8 cellular contexts compared by ENCODE assay signal in genomic region chr19:35140898-35141626, GRCh38. TPM values are rescaled to one million over a fixed set of nuclear protein-coding genes. Genes with fewer than 3 reads are reported as not detected.
A peak's percentile ranks its signal among the peaks of the same experiment; 100 is the strongest.
DNase-seq lines count a peak whose midpoint lies in the region; ATAC-seq, FAIRE-seq and TF ChIP-seq lines count a peak whose summit lies in the region.

No MANE protein-coding gene starts in this region.

- peak overlapping the region; percentile 58 for H3K4me3 Mint-ChIP-seq in dendritic cell treated with granulocyte-macrophage colony-stimulating factor and Interleukin-4, amounts not matched to agents 40 ng/mL and 50 ng/mL, for 4 days

- ATAC-seq in HG02759 (IDR thresholded peaks at IDR 0.05; ENCODE audit: unreplicated experiment), result peak; percentile 71
- peak; percentile 37 for ATAC-seq in HepG2
- ATAC-seq in HG03439 (IDR thresholded peaks at IDR 0.05; ENCODE audit: unreplicated experiment), result no peak

- H3K4me2 ChIP-seq in HepG2 (ENCODE audit: low read depth, low read length), result peak overlapping the region; percentile 100

- CTCF ChIA-PET in HepG2 (lab: Yijun Ruan, JAX; ENCODE audit: low intra/inter-chr PET ratio, low total read pairs), result interaction anchor here (1.3 kb wide), 1 partner anchor 75 kb away, joined by 4 read pairs; no protein-coding TSS in a partner anchor

- peak overlapping the region; percentile 26; the same call in 1 of the 2 replicates for H3K9ac ChIP-seq in HepG2 (ENCODE audit: insufficient read depth, low read depth, low read length)

- no peaks in the 10 kb centered on the region for H4K20me1 ChIP-seq in HepG2 (ENCODE audit: insufficient read depth, low read length)

- H3K4me3 ChIP-seq in HepG2 (replicated peaks in 1 of 3; ENCODE audit: insufficient read depth in 1 of 3, low read depth in 2 of 3, low read length in 3 of 3), result peak overlapping the region in 2 of 3 experiments; percentile 34 to 81; a peak in 2 of 6 replicates

- TF ChIP-seq POLR2A in HepG2 (IDR thresholded peaks at IDR 0.05; ENCODE audit: insufficient read depth in 1 of 2, low read depth in 2 of 2, low read length in 2 of 2), result peak in 1 of 2 experiments; percentile 55; a peak in 1 of 4 replicates

- no peak overlapping the region for H2AFZ ChIP-seq in HepG2 (ENCODE audit: low read length)

- no peaks in the 10 kb centered on the region; a peak in 1 of 5 replicates for H3K27me3 ChIP-seq in HepG2 (ENCODE audit: control insufficient read depth in 1 of 2, insufficient read depth in 2 of 2, low read length in 2 of 2)

- WGBS in HepG2 (ENCODE audit: low lambda C conversion rate), result 36% methylated on average over 29 of the region's 36 CpGs

- TF ChIP-seq RAD21 in HepG2 (CRISPR knock-in tag; IDR thresholded peaks at IDR 0.05), result peak; percentile 44; the same call in 1 of the 2 replicates

- no peaks in the 10 kb centered on the region for H3K36me3 Mint-ChIP-seq in dendritic cell treated with granulocyte-macrophage colony-stimulating factor and Interleukin-4, amounts not matched to agents 40 ng/mL and 50 ng/mL, for 4 days (ENCODE audit: low read depth)

- H3K9me3 Mint-ChIP-seq in dendritic cell treated with granulocyte-macrophage colony-stimulating factor and Interleukin-4, amounts not matched to agents 40 ng/mL and 50 ng/mL, for 4 days, result no peaks in the 10 kb centered on the region

- no TSS peak for BruUV-seq in HepG2 (replicated peaks; lab: Mats Ljungman, UMichigan)

- H3K27me3 Mint-ChIP-seq in dendritic cell treated with granulocyte-macrophage colony-stimulating factor and Interleukin-4, amounts not matched to agents 40 ng/mL and 50 ng/mL, for 4 days, result peaks cover 66% of the 10 kb centered on the region

- no peaks in the 10 kb centered on the region for H3K79me2 ChIP-seq in HepG2 (ENCODE audit: insufficient read depth, low read length)

- DNase-seq in EH (ENCODE audit: low read depth) (peak; percentile 95), NCI-H526 treated with DMSO at 0.1 percent for 48 hours (lab: John Stamatoyannopoulos, UW) (peak; percentile 92), HepG2 (ENCODE audit: low spot score) (peak; percentile 38)
- DNase-seq in activated CD4-positive, alpha-beta T cell treated with anti-CD3 and anti-CD28 coated beads, Interleukin-2, amount 50 U/mL, for 48 hours, result peak; percentile 97 to 98
- peak; percentile 98 to 99 for DNase-seq in stimulated activated CD4-positive, alpha-beta T cell treated with anti-CD3 and anti-CD28 coated beads, Interleukin-2, amount 100 ng/mL, for 48 hours

- peak overlapping the region; percentile 61 for H3K27ac Mint-ChIP-seq in dendritic cell treated with granulocyte-macrophage colony-stimulating factor and Interleukin-4, amounts not matched to agents 40 ng/mL and 50 ng/mL, for 4 days

- peaks cover 45% of the 10 kb centered on the region for H3K4me1 Mint-ChIP-seq in dendritic cell treated with granulocyte-macrophage colony-stimulating factor and Interleukin-4, amounts not matched to agents 40 ng/mL and 50 ng/mL, for 4 days (ENCODE audit: low read depth)

- peaks cover 48% of the 10 kb centered on the region for H3K4me1 ChIP-seq in HepG2 (ENCODE audit: insufficient read depth, low read length)

- H3K36me3 ChIP-seq in HepG2 (replicated peaks in 1 of 2; ENCODE audit: control insufficient read depth in 1 of 2, insufficient read depth in 2 of 2, low read length in 2 of 2), result no peaks in the 10 kb centered on the region

- FAIRE-seq in HepG2 (lab: Jason Lieb, UNC), result no peak

- TF ChIP-seq CTCF in HepG2 (CRISPR knock-in tag; IDR thresholded peaks at IDR 0.05), result peak; percentile 75

- POLR2A ChIA-PET in HepG2 (lab: Yijun Ruan, JAX), result interaction anchor here (0.8 kb wide), 1 partner anchor 235 kb away, joined by 3 read pairs; no protein-coding TSS in a partner anchor

- no peak overlapping the region for H3K27ac ChIP-seq in HepG2 (ENCODE audit: extremely low read length, insufficient read depth, low read length)

- intact Hi-C loops in dendritic cell treated with granulocyte-macrophage colony-stimulating factor and Interleukin-4, amounts not matched to agents 40 ng/mL and 50 ng/mL, for 4 days (cut with micrococcal nuclease), result no loop called here
- intact Hi-C loops in HepG2 (cut with micrococcal nuclease; ENCODE audit: unreplicated experiment), result no loop called here

- no peaks in the 10 kb centered on the region for H3K9me3 ChIP-seq in HepG2 (ENCODE audit: low read length)

- TF ChIP-seq EP300 in HepG2 (IDR thresholded peaks at IDR 0.05; ENCODE audit: low read depth in 2 of 2, low read length in 2 of 2) (no peak), HepG2 (CRISPR knock-in tag; IDR thresholded peaks at IDR 0.05; ENCODE audit: borderline replicate concordance) (no peak)

- in situ Hi-C loops in HepG2 (cut with HindIII; ENCODE audit: extremely low pct_ligation_motif_present, low pct_unique_long_range_greater_than_20kb), result no loop called here

RNA-seq across cellular contexts. Expression of gene FXYD7, which starts 2.0 kb away (rescaled TPM):
- not detected in 2 replicates for total RNA-seq in HepG2 (2016; rRNA removed; fragmentation: Illumina TruSeq; extraction: Trizol)
- not detected in 2 replicates for total RNA-seq in HepG2 (2016; cell fraction: cytosol; rRNA removed; fragmentation: Illumina TruSeq; extraction: Trizol; ENCODE audit: low read depth)
- not detected in 2 replicates for total RNA-seq in HepG2 (2016; cell fraction: insoluble cytoplasmic fraction; rRNA removed; fragmentation: Illumina TruSeq; extraction: Trizol)
- total RNA-seq in HepG2 (2016; cell fraction: membrane; rRNA removed; fragmentation: Illumina TruSeq; extraction: Trizol), result not detected in 2 replicates
- not detected in 2 replicates for total RNA-seq in HepG2 (2016; cell fraction: nucleus; rRNA removed; fragmentation: Illumina TruSeq; extraction: Trizol)
- polyA plus RNA-seq in HepG2 (2011; rRNA removed), result 0.17 and 0.55 TPM in 2 replicates
- not detected in 2 replicates for polyA plus RNA-seq in HepG2 (2011; cell fraction: cytosol; rRNA removed)
- 2.3 and 3.0 TPM in 2 replicates for polyA plus RNA-seq in HepG2 (2011; cell fraction: nucleus; rRNA removed)
- polyA plus RNA-seq in HepG2 (2012), result 0.40 and 0.55 TPM in 2 replicates
- not detected in 2 replicates for polyA plus RNA-seq in HepG2 (2016; cell fraction: cytosol; fragmentation: Illumina TruSeq; extraction: Trizol; ENCODE audit: low read depth)
- polyA plus RNA-seq in HepG2 (2016; cell fraction: insoluble cytoplasmic fraction; fragmentation: Illumina TruSeq; extraction: Trizol; ENCODE audit: low read depth), result not detected in 2 replicates
- polyA plus RNA-seq in HepG2 (2016; cell fraction: membrane; fragmentation: Illumina TruSeq; extraction: Trizol; ENCODE audit: low read depth), result not detected in 2 replicates
- not detected in 2 replicates for polyA plus RNA-seq in HepG2 (2016; cell fraction: nucleus; fragmentation: Illumina TruSeq; extraction: Trizol; ENCODE audit: insufficient read depth, low read depth)
- polyA minus RNA-seq in HepG2 (2011; rRNA and poly(A)+ RNA removed; ENCODE audit: low replicate concordance), result 1.1 TPM in 1 of 2 replicates, not detected in the other
- polyA minus RNA-seq in HepG2 (2011; cell fraction: cytosol; rRNA and poly(A)+ RNA removed), result not detected in 2 replicates
- polyA minus RNA-seq in HepG2 (2011; cell fraction: nucleus; rRNA and poly(A)+ RNA removed), result not detected in 2 replicates

RNA-seq across cellular contexts. Expression of gene FXYD1, which starts 2.4 kb away (rescaled TPM):
- not detected in 2 replicates for total RNA-seq in HepG2 (2016; rRNA removed; fragmentation: Illumina TruSeq; extraction: Trizol)
- 0.81 TPM in 1 of 2 replicates, not detected in the other for total RNA-seq in HepG2 (2016; cell fraction: cytosol; rRNA removed; fragmentation: Illumina TruSeq; extraction: Trizol; ENCODE audit: low read depth)
- total RNA-seq in HepG2 (2016; cell fraction: insoluble cytoplasmic fraction; rRNA removed; fragmentation: Illumina TruSeq; extraction: Trizol), result not detected in 2 replicates
- total RNA-seq in HepG2 (2016; cell fraction: membrane; rRNA removed; fragmentation: Illumina TruSeq; extraction: Trizol), result 0.83 and 1.4 TPM in 2 replicates
- not detected in 2 replicates for total RNA-seq in HepG2 (2016; cell fraction: nucleus; rRNA removed; fragmentation: Illumina TruSeq; extraction: Trizol)
- polyA plus RNA-seq in HepG2 (2011; rRNA removed), result 27.0 and 31.2 TPM in 2 replicates
- 20.2 and 28.4 TPM in 2 replicates for polyA plus RNA-seq in HepG2 (2011; cell fraction: cytosol; rRNA removed)
- 60.9 and 88.5 TPM in 2 replicates for polyA plus RNA-seq in HepG2 (2011; cell fraction: nucleus; rRNA removed)
- polyA plus RNA-seq in HepG2 (2012), result 49.0 and 114 TPM in 2 replicates
- 1.3 and 2.3 TPM in 2 replicates for polyA plus RNA-seq in HepG2 (2016; cell fraction: cytosol; fragmentation: Illumina TruSeq; extraction: Trizol; ENCODE audit: low read depth)
- polyA plus RNA-seq in HepG2 (2016; cell fraction: insoluble cytoplasmic fraction; fragmentation: Illumina TruSeq; extraction: Trizol; ENCODE audit: low read depth), result 1.1 and 1.5 TPM in 2 replicates
- 0.93 and 1.2 TPM in 2 replicates for polyA plus RNA-seq in HepG2 (2016; cell fraction: membrane; fragmentation: Illumina TruSeq; extraction: Trizol; ENCODE audit: low read depth)
- 1.4 and 1.7 TPM in 2 replicates for polyA plus RNA-seq in HepG2 (2016; cell fraction: nucleus; fragmentation: Illumina TruSeq; extraction: Trizol; ENCODE audit: insufficient read depth, low read depth)
- 11.9 TPM in 1 of 2 replicates, not detected in the other for polyA minus RNA-seq in HepG2 (2011; rRNA and poly(A)+ RNA removed; ENCODE audit: low replicate concordance)
- 7.0 and 12.8 TPM in 2 replicates for polyA minus RNA-seq in HepG2 (2011; cell fraction: cytosol; rRNA and poly(A)+ RNA removed)
- polyA minus RNA-seq in HepG2 (2011; cell fraction: nucleus; rRNA and poly(A)+ RNA removed), result 2.5 and 4.8 TPM in 2 replicates

RNA-seq across cellular contexts. Expression of gene LGI4, which starts 6.2 kb away (rescaled TPM):
- total RNA-seq in HepG2 (2016; rRNA removed; fragmentation: Illumina TruSeq; extraction: Trizol), result not detected in 2 replicates
- not detected in 2 replicates for total RNA-seq in HepG2 (2016; cell fraction: cytosol; rRNA removed; fragmentation: Illumina TruSeq; extraction: Trizol; ENCODE audit: low read depth)
- total RNA-seq in HepG2 (2016; cell fraction: insoluble cytoplasmic fraction; rRNA removed; fragmentation: Illumina TruSeq; extraction: Trizol), result not detected in 2 replicates
- total RNA-seq in HepG2 (2016; cell fraction: membrane; rRNA removed; fragmentation: Illumina TruSeq; extraction: Trizol), result not detected in 2 replicates
- total RNA-seq in HepG2 (2016; cell fraction: nucleus; rRNA removed; fragmentation: Illumina TruSeq; extraction: Trizol), result not detected in 2 replicates
- 2.8 and 4.2 TPM in 2 replicates for polyA plus RNA-seq in HepG2 (2011; rRNA removed)
- 1.2 and 2.3 TPM in 2 replicates for polyA plus RNA-seq in HepG2 (2011; cell fraction: cytosol; rRNA removed)
- polyA plus RNA-seq in HepG2 (2011; cell fraction: nucleus; rRNA removed), result 19.3 and 20.3 TPM in 2 replicates
- polyA plus RNA-seq in HepG2 (2012), result 2.5 and 5.6 TPM in 2 replicates
- polyA plus RNA-seq in HepG2 (2016; cell fraction: cytosol; fragmentation: Illumina TruSeq; extraction: Trizol; ENCODE audit: low read depth), result not detected in 2 replicates
- not detected in 2 replicates for polyA plus RNA-seq in HepG2 (2016; cell fraction: insoluble cytoplasmic fraction; fragmentation: Illumina TruSeq; extraction: Trizol; ENCODE audit: low read depth)
- not detected in 2 replicates for polyA plus RNA-seq in HepG2 (2016; cell fraction: membrane; fragmentation: Illumina TruSeq; extraction: Trizol; ENCODE audit: low read depth)
- polyA plus RNA-seq in HepG2 (2016; cell fraction: nucleus; fragmentation: Illumina TruSeq; extraction: Trizol; ENCODE audit: insufficient read depth, low read depth), result not detected in 2 replicates
- polyA minus RNA-seq in HepG2 (2011; rRNA and poly(A)+ RNA removed; ENCODE audit: low replicate concordance), result 0.16 and 2.2 TPM in 2 replicates
- 0.59 and 0.88 TPM in 2 replicates for polyA minus RNA-seq in HepG2 (2011; cell fraction: cytosol; rRNA and poly(A)+ RNA removed)
- polyA minus RNA-seq in HepG2 (2011; cell fraction: nucleus; rRNA and poly(A)+ RNA removed), result 0.39 and 1.5 TPM in 2 replicates

RNA-seq across cellular contexts. Expression of gene FXYD5, which starts 13.5 kb away (rescaled TPM):
- not detected in 2 replicates for total RNA-seq in HepG2 (2016; rRNA removed; fragmentation: Illumina TruSeq; extraction: Trizol)
- total RNA-seq in HepG2 (2016; cell fraction: cytosol; rRNA removed; fragmentation: Illumina TruSeq; extraction: Trizol; ENCODE audit: low read depth), result not detected in 2 replicates
- total RNA-seq in HepG2 (2016; cell fraction: insoluble cytoplasmic fraction; rRNA removed; fragmentation: Illumina TruSeq; extraction: Trizol), result not detected in 2 replicates
- not detected in 2 replicates for total RNA-seq in HepG2 (2016; cell fraction: membrane; rRNA removed; fragmentation: Illumina TruSeq; extraction: Trizol)
- total RNA-seq in HepG2 (2016; cell fraction: nucleus; rRNA removed; fragmentation: Illumina TruSeq; extraction: Trizol), result not detected in 2 replicates
- 0.65 and 0.91 TPM in 2 replicates for polyA plus RNA-seq in HepG2 (2011; rRNA removed)
- 1.2 TPM in 2 replicates for polyA plus RNA-seq in HepG2 (2011; cell fraction: cytosol; rRNA removed)
- 0.64 and 1.2 TPM in 2 replicates for polyA plus RNA-seq in HepG2 (2011; cell fraction: nucleus; rRNA removed)
- polyA plus RNA-seq in HepG2 (2012), result 1.1 and 2.2 TPM in 2 replicates
- polyA plus RNA-seq in HepG2 (2016; cell fraction: cytosol; fragmentation: Illumina TruSeq; extraction: Trizol; ENCODE audit: low read depth), result 0.53 and 0.72 TPM in 2 replicates
- 0.29 TPM in 1 of 2 replicates, not detected in the other for polyA plus RNA-seq in HepG2 (2016; cell fraction: insoluble cytoplasmic fraction; fragmentation: Illumina TruSeq; extraction: Trizol; ENCODE audit: low read depth)
- 0.47 TPM in 1 of 2 replicates, not detected in the other for polyA plus RNA-seq in HepG2 (2016; cell fraction: membrane; fragmentation: Illumina TruSeq; extraction: Trizol; ENCODE audit: low read depth)
- 0.89 TPM in 1 of 2 replicates, not detected in the other for polyA plus RNA-seq in HepG2 (2016; cell fraction: nucleus; fragmentation: Illumina TruSeq; extraction: Trizol; ENCODE audit: insufficient read depth, low read depth)
- 0.60 and 172 TPM in 2 replicates for polyA minus RNA-seq in HepG2 (2011; rRNA and poly(A)+ RNA removed; ENCODE audit: low replicate concordance)
- polyA minus RNA-seq in HepG2 (2011; cell fraction: cytosol; rRNA and poly(A)+ RNA removed), result not detected in 2 replicates
- not detected in 2 replicates for polyA minus RNA-seq in HepG2 (2011; cell fraction: nucleus; rRNA and poly(A)+ RNA removed)

RNA-seq across cellular contexts. Expression of gene FXYD3, which starts 25.4 kb away (rescaled TPM):
- total RNA-seq in HepG2 (2016; rRNA removed; fragmentation: Illumina TruSeq; extraction: Trizol), result not detected in 2 replicates
- total RNA-seq in HepG2 (2016; cell fraction: cytosol; rRNA removed; fragmentation: Illumina TruSeq; extraction: Trizol; ENCODE audit: low read depth), result not detected in 2 replicates
- total RNA-seq in HepG2 (2016; cell fraction: insoluble cytoplasmic fraction; rRNA removed; fragmentation: Illumina TruSeq; extraction: Trizol), result not detected in 2 replicates
- total RNA-seq in HepG2 (2016; cell fraction: membrane; rRNA removed; fragmentation: Illumina TruSeq; extraction: Trizol), result not detected in 2 replicates
- total RNA-seq in HepG2 (2016; cell fraction: nucleus; rRNA removed; fragmentation: Illumina TruSeq; extraction: Trizol), result not detected in 2 replicates
- 4.9 and 5.5 TPM in 2 replicates for polyA plus RNA-seq in HepG2 (2011; rRNA removed)
- 2.7 and 4.0 TPM in 2 replicates for polyA plus RNA-seq in HepG2 (2011; cell fraction: cytosol; rRNA removed)
- polyA plus RNA-seq in HepG2 (2011; cell fraction: nucleus; rRNA removed), result 3.8 and 4.8 TPM in 2 replicates
- 3.1 and 5.9 TPM in 2 replicates for polyA plus RNA-seq in HepG2 (2012)
- polyA plus RNA-seq in HepG2 (2016; cell fraction: cytosol; fragmentation: Illumina TruSeq; extraction: Trizol; ENCODE audit: low read depth), result not detected in 2 replicates
- polyA plus RNA-seq in HepG2 (2016; cell fraction: insoluble cytoplasmic fraction; fragmentation: Illumina TruSeq; extraction: Trizol; ENCODE audit: low read depth), result not detected in 2 replicates
- polyA plus RNA-seq in HepG2 (2016; cell fraction: membrane; fragmentation: Illumina TruSeq; extraction: Trizol; ENCODE audit: low read depth), result not detected in 2 replicates
- polyA plus RNA-seq in HepG2 (2016; cell fraction: nucleus; fragmentation: Illumina TruSeq; extraction: Trizol; ENCODE audit: insufficient read depth, low read depth), result not detected in 2 replicates
- polyA minus RNA-seq in HepG2 (2011; rRNA and poly(A)+ RNA removed; ENCODE audit: low replicate concordance), result 1.1 and 15.3 TPM in 2 replicates
- 0.99 TPM in 1 of 2 replicates, not detected in the other for polyA minus RNA-seq in HepG2 (2011; cell fraction: cytosol; rRNA and poly(A)+ RNA removed)
- polyA minus RNA-seq in HepG2 (2011; cell fraction: nucleus; rRNA and poly(A)+ RNA removed), result 2.6 TPM in 1 of 2 replicates, not detected in the other

Comparison
In these comparisons a context has a peak if more than half of its experiments do, and no peak if none do; other contexts are left out.
1. DNase-seq: peak in every context shown above with its lines; median percentile 98 in stimulated activated CD4-positive, alpha-beta T cell treated with anti-CD3 and anti-CD28 coated beads, Interleukin-2, amount 100 ng/mL, for 48 hours; 98 in activated CD4-positive, alpha-beta T cell treated with anti-CD3 and anti-CD28 coated beads, Interleukin-2, amount 50 U/mL, for 48 hours; 95 in EH; 92 in NCI-H526 treated with DMSO at 0.1 percent for 48 hours; 38 in HepG2.